12 cellular contexts compared by ENCODE assay signal in genomic region chr9:96391021-96391765, GRCh38. TPM values are rescaled to one million over a fixed set of nuclear protein-coding genes. Genes with fewer than 3 reads are reported as not detected.
DNase-seq lines count a peak whose midpoint lies in the region; ATAC-seq and TF ChIP-seq lines count a peak whose summit lies in the region.
"Had no signal": no experiment of that assay in that cellular context is flagged by ENCODE, and none has a peak within 500 bp of the region (broad histone marks: within the 10 kb centered on the region; RNA-seq: fewer than 3 reads in every experiment).

No MANE protein-coding gene starts in this region.

- peaks cover 8% of the 10 kb centered on the region for H3K36me3 Mint-ChIP-seq in central memory CD8-positive, alpha-beta T cell (ENCODE audit: insufficient read depth)

- TF ChIP-seq CTCF in 22Rv1 (IDR thresholded peaks at IDR 0.05): no peak
- TF ChIP-seq CTCF in HEK293 (tag by site-specific recombination; IDR thresholded peaks at IDR 0.05): no peak
- TF ChIP-seq CTCF in mucosa of descending colon (IDR thresholded peaks at IDR 0.05): no peak
- TF ChIP-seq CTCF in spleen (IDR thresholded peaks at IDR 0.05 in 8 of 11, conservative IDR thresholded peaks at IDR 0.05 in 3 of 11): no peak

- no peaks in the 10 kb centered on the region for H3K4me1 Mint-ChIP-seq in central memory CD8-positive, alpha-beta T cell

- H3K36me3 ChIP-seq in HEK293 (ENCODE audit: control insufficient read depth in 2 of 2, insufficient read depth in 1 of 2, low read length in 2 of 2): peaks cover 43 to 87% of the 10 kb centered on the region in 2 experiments
- H3K36me3 ChIP-seq in mucosa of descending colon (ENCODE audit: low read depth): no peaks in the 10 kb centered on the region
- peaks cover 15% of the 10 kb centered on the region for H3K36me3 ChIP-seq in H7 (replicated peaks; ENCODE audit: control insufficient read depth, insufficient read depth, low read length)
- peaks cover 0 to 61% (median 7%) of the 10 kb centered on the region in 6 donors for H3K36me3 ChIP-seq in spleen
- H3K36me3 ChIP-seq: tibial nerve had no signal

- TF ChIP-seq POLR2A in spleen (IDR thresholded peaks at IDR 0.05): no peak

- H3K27me3 ChIP-seq in H7 (ENCODE audit: control insufficient read depth, insufficient read depth, low read length) (no peaks in the 10 kb centered on the region), spleen (replicated peaks in 1 of 7) (no peaks in the 10 kb centered on the region)
- H3K27me3 ChIP-seq: tibial nerve had no signal

- no peak overlapping the region for H3K4me3 ChIP-seq in HEK293 (ENCODE audit: low read depth, low read length)
- no peak overlapping the region for H3K4me3 ChIP-seq in mucosa of descending colon
- no peak overlapping the region for H3K4me3 ChIP-seq in H7 (ENCODE audit: insufficient read depth, low read depth, low read length)
- H3K4me3 ChIP-seq in spleen: no peak overlapping the region
- H3K4me3 ChIP-seq: tibial nerve had no signal

- H3K27ac Mint-ChIP-seq in central memory CD8-positive, alpha-beta T cell (ENCODE audit: low read depth): peak overlapping the region; percentile 72

- no peak for DNase-seq in central memory CD8-positive, alpha-beta T cell (ENCODE audit: low spot score in 2 of 2)
- DNase-seq in mucosa of descending colon (peak; percentile 68 to 78 (median 76)), H7 (no peak), globus pallidus (ENCODE audit: low spot score) (no peak), spleen (no peak), GM03348 (ENCODE audit: low spot score) (no peak)
- DNase-seq: activated naive CD4-positive, alpha-beta T cell; NCI-H187 treated with DMSO at 0.1 percent for 48 hours had no signal

- no peaks in the 10 kb centered on the region for H3K4me1 ChIP-seq in HEK293 (ENCODE audit: control insufficient read depth, insufficient read depth, low read length)
- peaks cover 16% of the 10 kb centered on the region for H3K4me1 ChIP-seq in mucosa of descending colon (ENCODE audit: low read depth)
- no peaks in the 10 kb centered on the region for H3K4me1 ChIP-seq in spleen
- H3K4me1 ChIP-seq: parathyroid adenoma, tibial nerve had no signal

- H3K27me3 Mint-ChIP-seq in central memory CD8-positive, alpha-beta T cell: no peaks in the 10 kb centered on the region

- no peak for ATAC-seq in central memory CD8-positive, alpha-beta T cell (replicated peaks; ENCODE audit: extremely low read depth, poor library complexity, severe bottlenecking)
- peak; percentile 99 for ATAC-seq in mucosa of descending colon

- H3K27ac ChIP-seq in 22Rv1 (peak overlapping the region; percentile 32; the same call in 1 of the 2 replicates), HEK293 (ENCODE audit: extremely low read depth, low read depth, low read length) (peak overlapping the region; percentile 27; the same call in 1 of the 2 replicates), spleen (peak overlapping the region in 1 of 8 donors; percentile 18)
- H3K27ac ChIP-seq: parathyroid adenoma had no signal

- no peak overlapping the region for H3K4me3 Mint-ChIP-seq in central memory CD8-positive, alpha-beta T cell

- WGBS in spleen, 5 donors: 79 to 87% (median 83%) methylated on average over 5 of the region's 5 CpGs

- intact Hi-C loops in mucosa of descending colon (cut with DNase I, micrococcal nuclease): no loop called here
- intact Hi-C loops in spleen (cut with DNase I; ENCODE audit: low total_unique reads): no loop called here

- POLR2A ChIA-PET in HEK293 (lab: Yijun Ruan, JAX): interaction anchor here (0.6 kb wide), 1 partner anchor 61 kb away, joined by 9 read pairs; no protein-coding TSS in a partner anchor

- no peaks in the 10 kb centered on the region for H3K9me3 Mint-ChIP-seq in central memory CD8-positive, alpha-beta T cell

- CTCF ChIA-PET in HEK293 (lab: Yijun Ruan, JAX): interaction anchor here (1.3 kb wide), 1 partner anchor 62 kb away, joined by 5 read pairs; no protein-coding TSS in a partner anchor

- H3K9me3 ChIP-seq in HEK293 (ENCODE audit: control insufficient read depth, insufficient read depth, low read depth, low read length) (no peaks in the 10 kb centered on the region), mucosa of descending colon (no peaks in the 10 kb centered on the region), spleen (no peaks in the 10 kb centered on the region)
- H3K9me3 ChIP-seq: tibial nerve had no signal

TF ChIP-seq in HEK293, 187 proteins besides CTCF, POLR2A, EP300 and RAD21:
- 0 out of 2 replicates have a peak, but pooled peaks have one; percentile 11 for TF ChIP-seq ZIC2 (tag by site-specific recombination; IDR thresholded peaks at IDR 0.05)
- TF ChIP-seq ZNF600 (tag by site-specific recombination; IDR thresholded peaks at IDR 0.05): 0 out of 2 replicates have a peak, but pooled peaks have one; percentile 37
- no peak for TF ChIP-seq ZNF214 (tag by site-specific recombination; IDR thresholded peaks at IDR 0.05; ENCODE audit: borderline replicate concordance)

RNA-seq across cellular contexts. Expression of gene SLC35D2, which starts 7.7 kb away (rescaled TPM):
- 100 to 1,000 TPM in 1 of 3 donors, 10 to 100 TPM in 2; 53.5 to 112 (median 82.8) TPM for total RNA-seq in mucosa of descending colon
- total RNA-seq in H7 (2014; rRNA removed; shearing (Covaris generic)): 10.3 and 16.1 TPM in 2 replicates
- total RNA-seq in spleen: 10 to 100 TPM; 10.9 to 20.9 (median 17.4) TPM
- 10 to 100 TPM in 2 of 3 donors, 1 to 10 TPM in 1; 9.8 to 11.1 (median 10.1) TPM for polyA plus RNA-seq in spleen

RNA-seq across cellular contexts. Expression of gene ZNF367, which starts 27.0 kb away (rescaled TPM):
- total RNA-seq in mucosa of descending colon: 1 to 10 TPM; 1.4 to 5.1 (median 2.6) TPM
- 10.0 and 12.3 TPM in 2 replicates for total RNA-seq in H7 (2014; rRNA removed; shearing (Covaris generic))
- total RNA-seq in spleen: 1 to 10 TPM; 1.2 to 3.7 (median 2.2) TPM
- 1 to 10 TPM in 2 of 3 donors, under 1 TPM in 1; 0.93 to 2.1 (median 1.4) TPM for polyA plus RNA-seq in spleen

RNA-seq across cellular contexts. Expression of gene HABP4, which starts 58.8 kb away (rescaled TPM):
- total RNA-seq in mucosa of descending colon (10 to 100 TPM in 1 of 3 donors, 1 to 10 TPM in 2; 2.5 to 14.1 (median 3.8) TPM), spleen (10 to 100 TPM in 1 of 7 donors, 1 to 10 TPM in 6; 6.3 to 10.6 (median 7.9) TPM)
- 4.6 and 10.0 TPM in 2 replicates for total RNA-seq in H7 (2014; rRNA removed; shearing (Covaris generic))
- 1 to 10 TPM; 6.8 to 9.2 (median 7.0) TPM for polyA plus RNA-seq in spleen

Comparison
In these comparisons a context has a peak if more than half of its experiments do, and no peak if none do; other contexts are left out.
1. DNase-seq: peak in mucosa of descending colon (3 of 3); none in central memory CD8-positive, alpha-beta T cell (0 of 2), H7 (single experiment), globus pallidus (single experiment), spleen (single experiment) and GM03348 (single experiment).